In the genomic region with DNA sequence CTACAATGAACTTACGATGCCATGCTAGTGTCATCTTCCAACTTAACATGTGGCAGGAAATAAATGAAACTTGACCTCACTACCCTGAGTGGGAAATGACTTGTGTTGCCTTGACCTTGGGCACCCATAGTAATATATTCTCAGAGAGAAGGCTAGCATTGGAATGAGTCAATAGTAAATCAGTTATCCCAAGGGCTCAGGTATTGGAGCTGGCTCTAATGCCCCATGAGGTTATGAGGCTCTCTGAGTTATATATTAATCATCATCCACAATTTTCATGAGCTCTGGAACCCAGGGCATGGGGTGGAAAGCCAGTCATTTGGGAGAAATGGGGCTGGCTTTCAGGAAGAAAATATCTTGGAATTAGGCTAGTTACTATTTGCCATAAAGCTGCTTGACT, we compare ENCODE assay signal across 16 cellular contexts. TPM values are rescaled to one million over a fixed set of nuclear protein-coding genes. Genes with fewer than 3 reads are reported as not detected.
"Had no signal": no experiment of that assay in that cellular context is flagged by ENCODE, and none has a peak within 500 bp of the region (broad histone marks: within the 10 kb centered on the region; RNA-seq: fewer than 3 reads in every experiment).

No MANE protein-coding gene starts in this region.

- ATAC-seq: left lobe of liver had no signal

- DNase-seq: activated CD4-positive, alpha-beta T cell treated with anti-CD3 and anti-CD28 coated beads, Interleukin-2, amount 10 ng/mL, durations not matched to agents 7 days and 5 days; activated CD4-positive, CD25-positive, alpha-beta regulatory T cell; central memory CD4-positive, alpha-beta T cell; effector CD4-positive, alpha-beta T cell; hypothalamus; sigmoid colon; stimulated activated CD4-positive, alpha-beta T cell treated with anti-CD3 and anti-CD28 coated beads, Interleukin-15, amount 100 ng/mL, for 24 hours; stomach; T-helper 2 cell had no signal

RNA-seq across cellular contexts. Expression of gene SMIM32, which starts 42.4 kb away (rescaled TPM):
- total RNA-seq: activated CD4-positive, alpha-beta T cell treated with anti-CD3 and anti-CD28 coated beads, Interleukin-2, amount 10 ng/mL, durations not matched to agents 7 days and 5 days; activated T-helper 2 cell treated with anti-CD3 and anti-CD28 coated beads, Interferon-gamma antibody, Interleukin-2, Interleukin-4, amounts not matched to agents 10 μg/mL and 5 μg/mL and 100 μg/mL, durations not matched to agents 14 hours and 24 hours and 36 hours; endothelial cell of umbilical vein; fibroblast of lung; left lobe of liver; neural crest cell; osteocyte; pulmonary artery endothelial cell had no signal
